ENCODE assay signal across 8 cellular contexts in genomic region chr22:29625090-29625825, GRCh38. TPM values are rescaled to one million over a fixed set of nuclear protein-coding genes. Genes with fewer than 3 reads are reported as not detected.
DNase-seq lines count a peak whose midpoint lies in the region; ATAC-seq, FAIRE-seq and TF ChIP-seq lines count a peak whose summit lies in the region.

No MANE protein-coding gene starts in this region.

- ATAC-seq in DND-41 (ENCODE audit: insufficient read depth, low read depth) (peak; percentile 79), HG03460 (IDR thresholded peaks at IDR 0.05; ENCODE audit: unreplicated experiment) (no peak)

- H3K4me3 Mint-ChIP-seq in brain = peak overlapping the region in 2 of 5 experiments; percentile 1 to 64

- H3K27me3 ChIP-seq in DND-41 (ENCODE audit: insufficient read depth, low read length, poor library complexity) (no peaks in the 10 kb centered on the region), SJSA1 (replicated peaks) (no peaks in the 10 kb centered on the region)

- no peak overlapping the region for H3K4me2 ChIP-seq in DND-41 (ENCODE audit: insufficient read depth, low read length)

- H3K4me3 ChIP-seq in DND-41 (ENCODE audit: low read depth in 1 of 2, low read length in 2 of 2) (no peak overlapping the region), SJSA1 (no peak overlapping the region)

- no peaks in the 10 kb centered on the region for H3K9me3 ChIP-seq in DND-41 (ENCODE audit: insufficient read depth, low read length, severe bottlenecking)
- no peaks in the 10 kb centered on the region for H3K9me3 ChIP-seq in SJSA1 (replicated peaks)

- no peak overlapping the region for H3K27ac ChIP-seq in DND-41 (ENCODE audit: low read length)
- peak overlapping the region; percentile 96 for H3K27ac ChIP-seq in SJSA1

- peak; percentile 94 for FAIRE-seq in islet of Langerhans (lab: Jason Lieb, UNC)

- peaks cover 57% of the 10 kb centered on the region for H3K4me1 ChIP-seq in DND-41 (ENCODE audit: insufficient read depth, low read length)
- peaks cover 92% of the 10 kb centered on the region for H3K4me1 ChIP-seq in SJSA1 (replicated peaks)

- H3K36me3 Mint-ChIP-seq in brain = no peaks in the 10 kb centered on the region

- H3K9ac ChIP-seq in DND-41 (ENCODE audit: low read depth, low read length) = no peak overlapping the region

- no peaks in the 10 kb centered on the region for H3K27me3 Mint-ChIP-seq in brain

- H3K36me3 ChIP-seq in DND-41 (ENCODE audit: insufficient read depth, low read length) (no peaks in the 10 kb centered on the region), SJSA1 (no peaks in the 10 kb centered on the region; the same call in 1 of the 2 replicates)

- H3K9me3 Mint-ChIP-seq in brain = peaks cover 0 to 3% (median 0%) of the 10 kb centered on the region in 5 experiments

- peak overlapping the region in 3 of 5 experiments; percentile 13 to 22 (median 21) for H3K27ac Mint-ChIP-seq in brain

- peaks cover 31% of the 10 kb centered on the region; the same call in 1 of the 2 replicates for H4K20me1 ChIP-seq in DND-41 (ENCODE audit: insufficient read depth, low read length)

- H3K79me2 ChIP-seq in DND-41 (ENCODE audit: insufficient read depth, low read length) = peaks cover 91% of the 10 kb centered on the region

- no peak overlapping the region for H2AFZ ChIP-seq in DND-41 (ENCODE audit: low read depth, low read length)

- TF ChIP-seq CTCF in DND-41 (IDR thresholded peaks at IDR 0.05; ENCODE audit: borderline replicate concordance, extremely low read depth, low read length, poor library complexity, severe bottlenecking) (peak; percentile 91), brain (conservative IDR thresholded peaks at IDR 0.05) (peak; percentile 77 to 85)

- DNase-seq in DND-41 = peak; percentile 58
- peak in 46 of 76 experiments; percentile 5 to 72 (median 42) for DNase-seq in HUDEP-2 (lab: John Stamatoyannopoulos, UW; ENCODE audit: unreplicated experiment in 76 of 76)
- peak; percentile 68 to 86 for DNase-seq in SJSA1 (ENCODE audit: low read depth in 1 of 2, low spot score in 2 of 2)
- peak; percentile 13 for DNase-seq in stimulated activated CD4-positive, alpha-beta T cell treated with anti-CD3 and anti-CD28 coated beads, Interleukin-2, amount 100 ng/mL, for 4 hours (ENCODE audit: low read depth)
- DNase-seq in stimulated activated naive CD4-positive, alpha-beta T cell treated with Interleukin-2 at 50 U/mL for 16 hours (lab: John Stamatoyannopoulos, UW) = no peak

- peaks cover 54% of the 10 kb centered on the region for H3K4me1 Mint-ChIP-seq in brain

RNA-seq across cellular contexts. Expression of gene NF2, which starts 21.8 kb away (rescaled TPM):
- 105 and 151 TPM in 2 replicates for total RNA-seq in SJSA1 (2014; rRNA removed; shearing (Covaris generic))
- polyA plus RNA-seq in brain (ENCODE audit: insufficient read depth, low read depth, low replicate concordance) = 14.5 TPM

RNA-seq across cellular contexts. Expression of gene NIPSNAP1, which starts 44.3 kb away (rescaled TPM):
- 29.4 and 34.5 TPM in 2 replicates for total RNA-seq in SJSA1 (2014; rRNA removed; shearing (Covaris generic))
- 131 TPM for polyA plus RNA-seq in brain (ENCODE audit: insufficient read depth, low read depth, low replicate concordance)
